ENCODE assay signal across 6 cellular contexts in the genomic region with DNA sequence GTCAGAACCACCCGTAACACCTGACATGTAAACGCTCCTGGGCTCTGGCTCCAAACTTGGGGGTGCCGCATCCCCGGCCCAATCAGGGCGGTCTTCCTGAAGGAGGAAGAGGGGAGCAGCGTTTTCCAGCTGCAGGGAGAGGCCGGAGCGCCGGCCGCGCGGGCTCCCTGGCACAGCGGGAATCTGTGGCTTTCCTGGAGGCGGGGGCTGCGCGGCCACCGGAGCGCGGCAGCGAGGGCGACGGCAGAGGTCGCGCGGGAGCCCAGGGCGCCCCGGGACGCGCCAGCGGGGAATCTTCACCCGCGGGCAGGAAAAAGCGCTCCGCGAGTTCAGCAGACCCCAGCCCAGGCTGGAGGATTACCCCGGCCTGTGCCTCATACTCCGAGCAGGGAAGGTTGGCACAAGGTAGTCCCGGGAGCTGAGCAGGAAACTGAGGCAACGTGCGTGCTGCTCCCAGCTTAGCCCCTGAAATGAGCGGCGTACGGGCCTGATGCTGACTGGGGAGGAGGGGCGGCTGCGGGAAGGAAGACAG. TPM values are rescaled to one million over a fixed set of nuclear protein-coding genes. Genes with fewer than 3 reads are reported as not detected.
DNase-seq lines count a peak whose midpoint lies in the region; ATAC-seq and TF ChIP-seq lines count a peak whose summit lies in the region.

No MANE protein-coding gene starts in this region.

- H3K4me1 Mint-ChIP-seq in neural crest cell = peaks cover 35% of the 10 kb centered on the region

- ATAC-seq in GM18867 (IDR thresholded peaks at IDR 0.05; ENCODE audit: unreplicated experiment) (peak; percentile 22), HG03139 (IDR thresholded peaks at IDR 0.05; ENCODE audit: unreplicated experiment) (peak; percentile 4)

- DNase-seq in brain microvascular endothelial cell = no peak
- no peak for DNase-seq in neural crest cell (ENCODE audit: low read depth, low spot score)
- DNase-seq in NCI-H226 = no peak
- no peak for DNase-seq in NCI-H1048 (lab: John Stamatoyannopoulos, UW)

- TF ChIP-seq CTCF in brain microvascular endothelial cell (IDR thresholded peaks at IDR 0.05; ENCODE audit: low read depth, low read length, missing control alignments) (no peak), neural crest cell (conservative IDR thresholded peaks at IDR 0.05) (no peak)

- H3K27ac Mint-ChIP-seq in neural crest cell (ENCODE audit: unreplicated experiment) = no peak overlapping the region

- H3K36me3 ChIP-seq in brain microvascular endothelial cell (replicated peaks) = peaks cover 5% of the 10 kb centered on the region

- peak overlapping the region; percentile 54 for H3K4me3 ChIP-seq in brain microvascular endothelial cell (ENCODE audit: low read depth, low read length)

- in situ Hi-C loops in brain microvascular endothelial cell (cut with HindIII; ENCODE audit: low pct_ligation_motif_present, low sequenced_read_pairs) = no loop called here

- no peaks in the 10 kb centered on the region for H3K27me3 ChIP-seq in brain microvascular endothelial cell (replicated peaks)

- no peak overlapping the region for H3K27ac ChIP-seq in brain microvascular endothelial cell

- H3K9me3 Mint-ChIP-seq in neural crest cell = no peaks in the 10 kb centered on the region

- peaks cover 61% of the 10 kb centered on the region for H3K27me3 Mint-ChIP-seq in neural crest cell (ENCODE audit: low read depth)

- no peaks in the 10 kb centered on the region for H3K36me3 Mint-ChIP-seq in neural crest cell (ENCODE audit: low read depth)

- H3K4me3 Mint-ChIP-seq in neural crest cell = peak overlapping the region; percentile 82

RNA-seq across cellular contexts. Expression of gene ESAM, which starts 0.6 kb away (rescaled TPM):
- 0.96 and 1.1 TPM in 2 replicates for total RNA-seq in neural crest cell

RNA-seq across cellular contexts. Expression of gene VSIG2, which starts 10.6 kb away (rescaled TPM):
- total RNA-seq in neural crest cell = not detected in 2 replicates

RNA-seq across cellular contexts. Expression of gene NRGN, which starts 22.9 kb away (rescaled TPM):
- total RNA-seq in neural crest cell = 30.3 and 30.7 TPM in 2 replicates

RNA-seq across cellular contexts. Expression of gene MSANTD2, which starts 37.5 kb away (rescaled TPM):
- 28.7 and 29.0 TPM in 2 replicates for total RNA-seq in neural crest cell
